Comparison of ENCODE assay signal across 19 cellular contexts in genomic region chr14:60313093-60313492, GRCh38.
DNase-seq lines count a peak whose midpoint lies in the region; ATAC-seq and TF ChIP-seq lines count a peak whose summit lies in the region.
"Had no signal": no experiment of that assay in that cellular context is flagged by ENCODE, and none has a peak within 500 bp of the region (broad histone marks: within the 10 kb centered on the region; RNA-seq: fewer than 3 reads in every experiment).

No MANE protein-coding gene starts in this region.

- no peak overlapping the region for H3K4ac ChIP-seq in IMR-90 (ENCODE audit: low read depth, low read length)

- H3K4me3 Mint-ChIP-seq in MCF 10A (ENCODE audit: unreplicated experiment) = no peak overlapping the region
- H3K4me3 Mint-ChIP-seq in activated CD8-positive, alpha-beta T cell treated with anti-CD3 and anti-CD28 coated beads, Interleukin-2, amount 10 ng/mL, durations not matched to agents 7 days and 5 days = no peak overlapping the region
- H3K4me3 Mint-ChIP-seq: CD4-positive, alpha-beta memory T cell had no signal

- in situ Hi-C loops in IMR-90 (cut with MboI; ENCODE audit: low sequenced_read_pairs) = no loop called here

- H3K4me3 ChIP-seq in IMR-90 (ENCODE audit: insufficient read depth, low read depth, low read length) = no peak overlapping the region
- peak overlapping the region; percentile 68 for H3K4me3 ChIP-seq in SK-N-MC
- no peak overlapping the region for H3K4me3 ChIP-seq in cardiac fibroblast (replicated peaks in 1 of 2; ENCODE audit: low read depth in 2 of 2, low read length in 2 of 2)
- H3K4me3 ChIP-seq: A549, BLaER1 had no signal

- H3K9me3 Mint-ChIP-seq in MCF 10A (ENCODE audit: unreplicated experiment) = no peaks in the 10 kb centered on the region
- no peaks in the 10 kb centered on the region for H3K9me3 Mint-ChIP-seq in activated CD8-positive, alpha-beta T cell treated with anti-CD3 and anti-CD28 coated beads, Interleukin-2, amount 10 ng/mL, durations not matched to agents 7 days and 5 days (ENCODE audit: insufficient read depth)
- H3K9me3 Mint-ChIP-seq: CD4-positive, alpha-beta memory T cell had no signal

- H3K18ac ChIP-seq in IMR-90 (ENCODE audit: low read depth, low read length) = no peak overlapping the region

- no peaks in the 10 kb centered on the region for H3K79me1 ChIP-seq in IMR-90 (ENCODE audit: low read depth in 1 of 2, low read length in 2 of 2)

- CTCF ChIA-PET in IMR-90 (lab: Yijun Ruan, JAX) = interaction anchor here (0.5 kb wide), 1 partner anchor 248 kb away, joined by 3 read pairs; no protein-coding TSS in a partner anchor
- CTCF ChIA-PET in MCF 10A (lab: Yijun Ruan, JAX) = interaction anchor here (0.8 kb wide), 1 partner anchor 37 kb away, joined by 3 read pairs; no protein-coding TSS in a partner anchor
- CTCF ChIA-PET in activated CD8-positive, alpha-beta T cell treated with anti-CD3 and anti-CD28 coated beads, Interleukin-2, amount 10 ng/mL, durations not matched to agents 7 days and 5 days (lab: Charles Lee) = interaction anchor here (3.9 kb wide), 1 partner anchor 18 kb away, joined by 14 read pairs; no protein-coding TSS in a partner anchor

- no peak for TF ChIP-seq POLR2A in IMR-90 (IDR thresholded peaks at IDR 0.05; ENCODE audit: low read depth, low read length)

- intact Hi-C loops in IMR-90 (cut with micrococcal nuclease) = no loop called here
- intact Hi-C loops in MCF 10A (cut with micrococcal nuclease) = no loop called here

- DNase-seq in CMK (ENCODE audit: low read depth) = peak; percentile 11
- DNase-seq in IMR-90 = no peak
- DNase-seq in SK-N-MC (ENCODE audit: low read depth, low spot score) = peak; percentile 92
- peak; percentile 10 to 12 for DNase-seq in cardiac fibroblast (ENCODE audit: low read depth in 2 of 2)
- no peak for DNase-seq in MCF 10A (ENCODE audit: unreplicated experiment)
- DNase-seq in NCI-H1436 (lab: John Stamatoyannopoulos, UW) = no peak
- no peak for DNase-seq in hypothalamus (lab: John Stamatoyannopoulos, UW)
- no peak for DNase-seq in activated CD8-positive, alpha-beta T cell treated with anti-CD3 and anti-CD28 coated beads, Interleukin-2, amount 10 ng/mL, durations not matched to agents 7 days and 5 days
- DNase-seq: Calu3; CD4-positive, alpha-beta memory T cell; EL; NCI-H1092 treated with DMSO at 0.1 percent for 48 hours; NCI-H2081; SHP77; SK-N-SH; T-helper 1 cell had no signal

- BruUV-seq in IMR-90 (replicated peaks; lab: Mats Ljungman, UMichigan) (no TSS peak), MCF 10A (replicated peaks; lab: Mats Ljungman, UMichigan) (no TSS peak)

- H2AFZ ChIP-seq in IMR-90 (replicated peaks; ENCODE audit: low read length, poor library complexity) = no peak overlapping the region

- H4K5ac ChIP-seq in IMR-90 (ENCODE audit: low read depth, low read length) = no peak overlapping the region

- no peak overlapping the region for H2BK20ac ChIP-seq in IMR-90 (ENCODE audit: low read depth, low read length)

- H3K9me3 ChIP-seq in IMR-90 (ENCODE audit: control insufficient read depth, insufficient read depth, low read length) = no peaks in the 10 kb centered on the region
- no peaks in the 10 kb centered on the region for H3K9me3 ChIP-seq in SK-N-MC (ENCODE audit: low read depth, low read length)
- H3K9me3 ChIP-seq: A549, BLaER1, SK-N-SH had no signal

- H3K27me3 Mint-ChIP-seq in MCF 10A (ENCODE audit: insufficient read depth, unreplicated experiment) = no peaks in the 10 kb centered on the region
- peaks cover 15% of the 10 kb centered on the region for H3K27me3 Mint-ChIP-seq in activated CD8-positive, alpha-beta T cell treated with anti-CD3 and anti-CD28 coated beads, Interleukin-2, amount 10 ng/mL, durations not matched to agents 7 days and 5 days (ENCODE audit: low read depth)

- POLR2A ChIA-PET in IMR-90 (lab: Charles Lee; ENCODE audit: unreplicated experiment) = no interaction called here
- POLR2A ChIA-PET in MCF 10A (lab: Yijun Ruan, JAX) = interaction anchor here (0.7 kb wide), 1 partner anchor 929 kb away, joined by 3 read pairs; no protein-coding TSS in a partner anchor
- POLR2A ChIA-PET in activated CD8-positive, alpha-beta T cell treated with anti-CD3 and anti-CD28 coated beads, Interleukin-2, amount 10 ng/mL, durations not matched to agents 7 days and 5 days (lab: Charles Lee) = no interaction called here

- dilution Hi-C loops in IMR-90 (cut with HindIII; ENCODE audit: low sequenced_read_pairs, unreplicated experiment) = no loop called here

- no peak overlapping the region for H3K9ac ChIP-seq in IMR-90 (ENCODE audit: low read depth, low read length)
- peak overlapping the region; percentile 2 for H3K9ac ChIP-seq in SK-N-MC (ENCODE audit: insufficient read length)
- H3K9ac ChIP-seq: BLaER1, SK-N-SH had no signal

- H4K91ac ChIP-seq in IMR-90 (ENCODE audit: insufficient read depth, low read depth, low read length) = no peak overlapping the region

- no peaks in the 10 kb centered on the region for H4K20me1 ChIP-seq in IMR-90 (ENCODE audit: insufficient read depth, low read length)
- H4K20me1 ChIP-seq: BLaER1 had no signal

- H3K36me3 ChIP-seq in IMR-90 (ENCODE audit: control insufficient read depth, insufficient read depth, low read length) (no peaks in the 10 kb centered on the region), SK-N-MC (ENCODE audit: insufficient read depth, low read length) (no peaks in the 10 kb centered on the region)
- H3K36me3 ChIP-seq: BLaER1 had no signal

- H3K27me3 ChIP-seq in IMR-90 (ENCODE audit: control insufficient read depth, insufficient read depth, low read length) = peaks cover 28% of the 10 kb centered on the region
- H3K27me3 ChIP-seq: BLaER1 had no signal

- H3K14ac ChIP-seq in IMR-90 (replicated peaks; ENCODE audit: low read depth, low read length) = no peak overlapping the region

- no peak overlapping the region for H2BK120ac ChIP-seq in IMR-90 (ENCODE audit: low read depth, low read length)

- no peak overlapping the region for H2AK5ac ChIP-seq in IMR-90 (ENCODE audit: low read depth, low read length)

- no peaks in the 10 kb centered on the region for H3K9me1 ChIP-seq in IMR-90 (ENCODE audit: insufficient read depth, low read length)

- no peak for TF ChIP-seq CTCF in IMR-90 (conservative IDR thresholded peaks at IDR 0.05; ENCODE audit: low read depth, low read length)
- no peak for TF ChIP-seq CTCF in cardiac fibroblast (IDR thresholded peaks at IDR 0.05; ENCODE audit: low read depth, low read length)
- TF ChIP-seq CTCF in MCF 10A (IDR thresholded peaks at IDR 0.05; ENCODE audit: unreplicated experiment) = no peak

- no peak overlapping the region for H4K8ac ChIP-seq in IMR-90 (ENCODE audit: low read depth in 2 of 2, low read length in 2 of 2)

- no peaks in the 10 kb centered on the region for H3K4me1 Mint-ChIP-seq in MCF 10A (ENCODE audit: insufficient read depth, unreplicated experiment)
- no peaks in the 10 kb centered on the region for H3K4me1 Mint-ChIP-seq in activated CD8-positive, alpha-beta T cell treated with anti-CD3 and anti-CD28 coated beads, Interleukin-2, amount 10 ng/mL, durations not matched to agents 7 days and 5 days (ENCODE audit: low read depth)
- H3K4me1 Mint-ChIP-seq: CD4-positive, alpha-beta memory T cell had no signal

- no peaks in the 10 kb centered on the region; the same call in 1 of the 2 replicates for H3K4me1 ChIP-seq in IMR-90 (ENCODE audit: control insufficient read depth, insufficient read depth, low read length)
- H3K4me1 ChIP-seq: A549, BLaER1 had no signal

- H3K36me3 Mint-ChIP-seq in MCF 10A (ENCODE audit: insufficient read depth, unreplicated experiment) = no peaks in the 10 kb centered on the region
- no peaks in the 10 kb centered on the region for H3K36me3 Mint-ChIP-seq in activated CD8-positive, alpha-beta T cell treated with anti-CD3 and anti-CD28 coated beads, Interleukin-2, amount 10 ng/mL, durations not matched to agents 7 days and 5 days (ENCODE audit: low read depth)
- H3K36me3 Mint-ChIP-seq: CD4-positive, alpha-beta memory T cell had no signal

- no peak for TF ChIP-seq RAD21 in IMR-90 (IDR thresholded peaks at IDR 0.05; ENCODE audit: low read length)

- H3K4me2 ChIP-seq in IMR-90 (ENCODE audit: low read depth, low read length) = no peak overlapping the region
- H3K4me2 ChIP-seq: A549, BLaER1, SK-N-SH had no signal

- no peak overlapping the region for H3K56ac ChIP-seq in IMR-90 (ENCODE audit: extremely low read depth, insufficient read depth, low read length)

- no peak overlapping the region for H2BK15ac ChIP-seq in IMR-90 (ENCODE audit: low read depth, low read length)

- no peak overlapping the region for H2BK5ac ChIP-seq in IMR-90 (ENCODE audit: low read depth, low read length, poor library complexity, severe bottlenecking)

- WGBS in IMR-90 (ENCODE audit: extremely low coverage in 2 of 2, insufficient read length in 1 of 2), 2 experiments = no CpG with 5 or more reads among the region's 6 CpGs

- H3K27ac Mint-ChIP-seq in MCF 10A (ENCODE audit: low read depth, unreplicated experiment) = no peak overlapping the region
- no peak overlapping the region for H3K27ac Mint-ChIP-seq in activated CD8-positive, alpha-beta T cell treated with anti-CD3 and anti-CD28 coated beads, Interleukin-2, amount 10 ng/mL, durations not matched to agents 7 days and 5 days
- H3K27ac Mint-ChIP-seq: CD4-positive, alpha-beta memory T cell had no signal

- H3K27ac ChIP-seq in IMR-90 (ENCODE audit: insufficient read depth, low read length) (no peak overlapping the region), SK-N-MC (peak overlapping the region; percentile 87)
- H3K27ac ChIP-seq: A549, BLaER1, HL-60 had no signal

- H2AK9ac ChIP-seq in IMR-90 (replicated peaks; ENCODE audit: low read depth, low read length, poor library complexity) = no peak overlapping the region

- ATAC-seq in IMR-90 (ENCODE audit: low read depth) = no peak
- no peak for ATAC-seq in activated CD8-positive, alpha-beta T cell treated with anti-CD3 and anti-CD28 coated beads, Interleukin-2, amount 10 ng/mL, durations not matched to agents 7 days and 5 days
- ATAC-seq: A549 had no signal

- H3K23ac ChIP-seq in IMR-90 (ENCODE audit: low read depth, low read length) = no peak overlapping the region

TF ChIP-seq in IMR-90, 13 proteins besides CTCF, POLR2A, EP300 and RAD21:
- no peak for TF ChIP-seq SMC3 (IDR thresholded peaks at IDR 0.05; ENCODE audit: low read depth, low read length)
- TF ChIP-seq CEBPB (IDR thresholded peaks at IDR 0.05; ENCODE audit: low read depth, low read length) = peak; percentile 67
- no peak for TF ChIP-seq ELK1 (IDR thresholded peaks at IDR 0.05; ENCODE audit: borderline replicate concordance, low read depth, low read length)

Comparison
In these comparisons a context has a peak if more than half of its experiments do, and no peak if none do; other contexts are left out.
1. DNase-seq: peak in CMK (single experiment), SK-N-MC (single experiment) and cardiac fibroblast (2 of 2); none in IMR-90 (single experiment), MCF 10A (single experiment), NCI-H1436 (single experiment), hypothalamus (0 of 51) and activated CD8-positive, alpha-beta T cell treated with anti-CD3 and anti-CD28 coated beads, Interleukin-2, amount 10 ng/mL, durations not matched to agents 7 days and 5 days (single experiment).